In genomic region chr2:37390777-37391176, GRCh38 we compare ENCODE assay signal across 8 cellular contexts. TPM values are rescaled to one million over a fixed set of nuclear protein-coding genes. Genes with fewer than 3 reads are reported as not detected.
DNase-seq lines count a peak whose midpoint lies in the region; ATAC-seq and TF ChIP-seq lines count a peak whose summit lies in the region.

No MANE protein-coding gene starts in this region.

- peak overlapping the region; percentile 28 for H3K27ac Mint-ChIP-seq in activated CD8-positive, alpha-beta T cell treated with anti-CD3 and anti-CD28 coated beads, Interleukin-2, amount 10 ng/mL, durations not matched to agents 7 days and 5 days
- peak overlapping the region; percentile 82 for H3K27ac Mint-ChIP-seq in nephron progenitor cell

- H3K36me3 Mint-ChIP-seq in activated CD8-positive, alpha-beta T cell treated with anti-CD3 and anti-CD28 coated beads, Interleukin-2, amount 10 ng/mL, durations not matched to agents 7 days and 5 days (ENCODE audit: low read depth), result no peaks in the 10 kb centered on the region
- H3K36me3 Mint-ChIP-seq in nephron progenitor cell (ENCODE audit: low read depth), result no peaks in the 10 kb centered on the region

- no peak overlapping the region for H3K4me3 ChIP-seq in GM12865 (ENCODE audit: low read depth, low read length)

- peak; percentile 12 for DNase-seq in GM12865 (ENCODE audit: low read depth)
- DNase-seq in activated CD8-positive, alpha-beta T cell treated with anti-CD3 and anti-CD28 coated beads, Interleukin-2, amount 10 ng/mL, durations not matched to agents 7 days and 5 days, result no peak
- no peak for DNase-seq in nephron progenitor cell
- no peak for DNase-seq in erythroblast (lab: John Stamatoyannopoulos, UW)

- H3K9me3 Mint-ChIP-seq in activated CD8-positive, alpha-beta T cell treated with anti-CD3 and anti-CD28 coated beads, Interleukin-2, amount 10 ng/mL, durations not matched to agents 7 days and 5 days (ENCODE audit: insufficient read depth), result no peaks in the 10 kb centered on the region
- H3K9me3 Mint-ChIP-seq in nephron progenitor cell, result no peaks in the 10 kb centered on the region

- peaks cover 5% of the 10 kb centered on the region for H3K4me1 Mint-ChIP-seq in activated CD8-positive, alpha-beta T cell treated with anti-CD3 and anti-CD28 coated beads, Interleukin-2, amount 10 ng/mL, durations not matched to agents 7 days and 5 days (ENCODE audit: low read depth)
- H3K4me1 Mint-ChIP-seq in nephron progenitor cell, result peaks cover 23% of the 10 kb centered on the region

- H3K27me3 Mint-ChIP-seq in activated CD8-positive, alpha-beta T cell treated with anti-CD3 and anti-CD28 coated beads, Interleukin-2, amount 10 ng/mL, durations not matched to agents 7 days and 5 days (ENCODE audit: low read depth), result peaks cover 6% of the 10 kb centered on the region
- H3K27me3 Mint-ChIP-seq in nephron progenitor cell (ENCODE audit: low read depth, poor library complexity), result peaks cover 3% of the 10 kb centered on the region

- ATAC-seq in HG02870 (IDR thresholded peaks at IDR 0.05; ENCODE audit: unreplicated experiment), result peak; percentile 5
- ATAC-seq in activated CD8-positive, alpha-beta T cell treated with anti-CD3 and anti-CD28 coated beads, Interleukin-2, amount 10 ng/mL, durations not matched to agents 7 days and 5 days, result no peak
- ATAC-seq in GM18867 (IDR thresholded peaks at IDR 0.05; ENCODE audit: unreplicated experiment), result no peak
- no peak for ATAC-seq in GM21390 (IDR thresholded peaks at IDR 0.05; ENCODE audit: unreplicated experiment)
- ATAC-seq in HG02981 (IDR thresholded peaks at IDR 0.05; ENCODE audit: unreplicated experiment), result no peak

- H3K4me3 Mint-ChIP-seq in activated CD8-positive, alpha-beta T cell treated with anti-CD3 and anti-CD28 coated beads, Interleukin-2, amount 10 ng/mL, durations not matched to agents 7 days and 5 days, result no peak overlapping the region
- H3K4me3 Mint-ChIP-seq in nephron progenitor cell, result no peak overlapping the region

- no peak for TF ChIP-seq CTCF in GM12865 (IDR thresholded peaks at IDR 0.05; ENCODE audit: insufficient read depth, low read depth, low read length, missing control alignments)
- no peak for TF ChIP-seq CTCF in nephron progenitor cell (IDR thresholded peaks at IDR 0.05)

- no peak for TF ChIP-seq POLR2A in erythroblast (IDR thresholded peaks at IDR 0.05; ENCODE audit: low read length)

- POLR2A ChIA-PET in activated CD8-positive, alpha-beta T cell treated with anti-CD3 and anti-CD28 coated beads, Interleukin-2, amount 10 ng/mL, durations not matched to agents 7 days and 5 days (lab: Charles Lee), result interaction anchor here (1.9 kb wide), 1 partner anchor 13 kb away, joined by 6 read pairs; no protein-coding TSS in a partner anchor

- CTCF ChIA-PET in activated CD8-positive, alpha-beta T cell treated with anti-CD3 and anti-CD28 coated beads, Interleukin-2, amount 10 ng/mL, durations not matched to agents 7 days and 5 days (lab: Charles Lee), result interaction anchor here (0.8 to 3.3 kb wide), 13 partner anchors 11 to 1117 kb away, joined by 3 to 23 read pairs (median 4); no protein-coding TSS in a partner anchor

RNA-seq across cellular contexts. Expression of gene QPCT, which starts 46.3 kb away (rescaled TPM):
- not detected for total RNA-seq in activated CD8-positive, alpha-beta T cell treated with anti-CD3 and anti-CD28 coated beads, Interleukin-2, amount 10 ng/mL, durations not matched to agents 7 days and 5 days
